In the genomic region with DNA sequence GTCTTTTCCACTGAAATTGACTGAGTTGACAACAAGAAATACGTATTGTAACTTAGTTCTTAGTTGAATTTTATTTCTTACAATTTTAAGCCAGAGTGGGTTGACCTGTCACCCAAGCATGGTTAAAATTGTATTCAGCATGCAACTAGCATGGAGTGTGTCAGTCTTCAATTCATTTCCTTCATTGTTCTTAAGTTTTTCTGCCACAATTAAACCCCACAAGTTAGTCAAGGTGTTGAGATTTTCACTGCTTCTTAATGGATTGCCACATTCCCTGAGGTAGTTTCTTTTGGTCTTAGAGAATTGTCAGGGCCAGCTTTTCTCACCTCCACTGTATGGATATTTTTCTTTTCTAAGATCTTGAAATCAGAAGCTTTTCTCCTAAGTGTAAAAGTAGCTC, we compare ENCODE assay signal across 10 cellular contexts. TPM values are rescaled to one million over a fixed set of nuclear protein-coding genes. Genes with fewer than 3 reads are reported as not detected.
A peak's percentile ranks its signal among the peaks of the same experiment; 100 is the strongest.
DNase-seq lines count a peak whose midpoint lies in the region; ATAC-seq lines count a peak whose summit lies in the region.
"Had no signal": no experiment of that assay in that cellular context is flagged by ENCODE, and none has a peak within 500 bp of the region (broad histone marks: within the 10 kb centered on the region; RNA-seq: fewer than 3 reads in every experiment).

No MANE protein-coding gene starts in this region.

- no peak for ATAC-seq in GM21576 (IDR thresholded peaks at IDR 0.05; ENCODE audit: unreplicated experiment)

- H3K27ac Mint-ChIP-seq in activated CD4-positive, alpha-beta T cell treated with anti-CD3 and anti-CD28 coated beads, Interleukin-2, amount 10 ng/mL, durations not matched to agents 7 days and 5 days: peak overlapping the region; percentile 93
- H3K27ac Mint-ChIP-seq in activated naive CD8-positive, alpha-beta T cell: peak overlapping the region; percentile 85
- peak overlapping the region in 5 of 6 donors; percentile 22 to 86 (median 69) for H3K27ac Mint-ChIP-seq in immature natural killer cell

- peaks cover 65% of the 10 kb centered on the region for H3K4me1 Mint-ChIP-seq in activated CD4-positive, alpha-beta T cell treated with anti-CD3 and anti-CD28 coated beads, Interleukin-2, amount 10 ng/mL, durations not matched to agents 7 days and 5 days
- peaks cover 69% of the 10 kb centered on the region for H3K4me1 Mint-ChIP-seq in activated naive CD8-positive, alpha-beta T cell (ENCODE audit: low read depth)
- peaks cover 73 to 74% of the 10 kb centered on the region in 2 donors for H3K4me1 Mint-ChIP-seq in immature natural killer cell

- no peak overlapping the region for H3K27ac ChIP-seq in stomach smooth muscle (ENCODE audit: low read length)

- no peaks in the 10 kb centered on the region for H3K27me3 ChIP-seq in stomach smooth muscle (ENCODE audit: control insufficient read depth in 1 of 2, insufficient read depth in 2 of 2, low read length in 2 of 2)

- H3K27me3 Mint-ChIP-seq in activated CD4-positive, alpha-beta T cell treated with anti-CD3 and anti-CD28 coated beads, Interleukin-2, amount 10 ng/mL, durations not matched to agents 7 days and 5 days: no peaks in the 10 kb centered on the region
- no peaks in the 10 kb centered on the region for H3K27me3 Mint-ChIP-seq in activated naive CD8-positive, alpha-beta T cell
- H3K27me3 Mint-ChIP-seq in immature natural killer cell (ENCODE audit: low read depth in 3 of 3): peaks cover 0 to 6% (median 5%) of the 10 kb centered on the region in 3 donors

- peak overlapping the region in 1 of 2 donors; percentile 22 for H3K9ac ChIP-seq in stomach smooth muscle (ENCODE audit: low read length in 2 of 2)

- no peaks in the 10 kb centered on the region for H3K9me3 ChIP-seq in stomach smooth muscle (ENCODE audit: control insufficient read depth in 2 of 2, low read length in 2 of 2)

- POLR2A ChIA-PET in activated CD4-positive, alpha-beta T cell treated with anti-CD3 and anti-CD28 coated beads, Interleukin-2, amount 10 ng/mL, durations not matched to agents 7 days and 5 days (lab: Charles Lee): no interaction called here

- no peaks in the 10 kb centered on the region for H3K36me3 ChIP-seq in stomach smooth muscle (ENCODE audit: control insufficient read depth in 2 of 2, insufficient read depth in 2 of 2, low read length in 2 of 2)

- CTCF ChIA-PET in activated CD4-positive, alpha-beta T cell treated with anti-CD3 and anti-CD28 coated beads, Interleukin-2, amount 10 ng/mL, durations not matched to agents 7 days and 5 days (lab: Charles Lee): interaction anchor here (0.7 to 2.1 kb wide), 8 partner anchors 10 to 76 kb away, joined by 3 to 7 read pairs (median 4); no protein-coding TSS in a partner anchor

- peak overlapping the region; percentile 50 to 99 for H3K4me3 ChIP-seq in stomach smooth muscle (ENCODE audit: low read length in 2 of 2)

- H3K4me1 ChIP-seq in stomach smooth muscle (ENCODE audit: control insufficient read depth, insufficient read depth, low read length): peaks cover 29% of the 10 kb centered on the region

- H3K4me3 Mint-ChIP-seq in activated CD4-positive, alpha-beta T cell treated with anti-CD3 and anti-CD28 coated beads, Interleukin-2, amount 10 ng/mL, durations not matched to agents 7 days and 5 days: peak overlapping the region; percentile 96
- peak overlapping the region; percentile 95 for H3K4me3 Mint-ChIP-seq in activated naive CD8-positive, alpha-beta T cell
- peak overlapping the region; percentile 91 to 97 (median 95) for H3K4me3 Mint-ChIP-seq in immature natural killer cell

- DNase-seq in activated CD4-positive, alpha-beta T cell treated with anti-CD3 and anti-CD28 coated beads, Interleukin-2, amount 10 ng/mL, durations not matched to agents 7 days and 5 days: no peak
- DNase-seq in activated CD4-positive, alpha-beta T cell treated with anti-CD3 and anti-CD28 coated beads for 4 hours: no peak
- DNase-seq in immature natural killer cell (no peak), NCI-H146 treated with DMSO at 0.1 percent for 48 hours (lab: John Stamatoyannopoulos, UW; ENCODE audit: unreplicated experiment) (no peak), NK-92 (lab: John Stamatoyannopoulos, UW; ENCODE audit: unreplicated experiment) (no peak)
- DNase-seq: SHP77, substantia nigra had no signal

- H3K9me3 Mint-ChIP-seq in activated CD4-positive, alpha-beta T cell treated with anti-CD3 and anti-CD28 coated beads, Interleukin-2, amount 10 ng/mL, durations not matched to agents 7 days and 5 days: no peaks in the 10 kb centered on the region
- no peaks in the 10 kb centered on the region for H3K9me3 Mint-ChIP-seq in activated naive CD8-positive, alpha-beta T cell (ENCODE audit: low read depth)
- no peaks in the 10 kb centered on the region for H3K9me3 Mint-ChIP-seq in immature natural killer cell

- peaks cover 37% of the 10 kb centered on the region for H3K36me3 Mint-ChIP-seq in activated CD4-positive, alpha-beta T cell treated with anti-CD3 and anti-CD28 coated beads, Interleukin-2, amount 10 ng/mL, durations not matched to agents 7 days and 5 days (ENCODE audit: low read depth)
- H3K36me3 Mint-ChIP-seq in activated naive CD8-positive, alpha-beta T cell: peaks cover 2% of the 10 kb centered on the region
- H3K36me3 Mint-ChIP-seq in immature natural killer cell: no peaks in the 10 kb centered on the region

RNA-seq across cellular contexts. Expression of a gene that starts 2.1 kb away (rescaled TPM):
- 10 to 100 TPM; 66.4 to 75.3 TPM for total RNA-seq in activated CD4-positive, alpha-beta T cell treated with anti-CD3 and anti-CD28 coated beads, Interleukin-2, amount 10 ng/mL, durations not matched to agents 7 days and 5 days
- 10 to 100 TPM; 18.4 to 38.3 (median 19.4) TPM for polyA plus RNA-seq in immature natural killer cell
